In genomic region chr12:98572010-98572409, GRCh38 we compare ENCODE assay signal across 14 cellular contexts. TPM values are rescaled to one million over a fixed set of nuclear protein-coding genes. Genes with fewer than 3 reads are reported as not detected.
A peak's percentile ranks its signal among the peaks of the same experiment; 100 is the strongest.
DNase-seq lines count a peak whose midpoint lies in the region; TF ChIP-seq lines count a peak whose summit lies in the region.
"Had no signal": no experiment of that assay in that cellular context is flagged by ENCODE, and none has a peak within 500 bp of the region (broad histone marks: within the 10 kb centered on the region; RNA-seq: fewer than 3 reads in every experiment).

No MANE protein-coding gene starts in this region.

- WGBS in GM23248 (ENCODE audit: low coverage in 1 of 2, low lambda C conversion rate in 2 of 2, missing lambda C conversion rate in 2 of 2), 2 experiments: 88 to 97% methylated on average over 2 of the region's 2 CpGs

- POLR2A ChIA-PET in AG04449 (lab: Yijun Ruan, JAX): no interaction called here

- no peaks in the 10 kb centered on the region for H4K20me1 ChIP-seq in GM23248 (ENCODE audit: insufficient read depth)

- no peaks in the 10 kb centered on the region for H3K9me2 ChIP-seq in GM23248 (ENCODE audit: insufficient read depth)

- H3K27ac ChIP-seq in Peyer's patch: no peak overlapping the region
- no peak overlapping the region for H3K27ac ChIP-seq in vagina
- no peak overlapping the region for H3K27ac ChIP-seq in GM23248

- no peak overlapping the region for H3K4me3 ChIP-seq in AG04449 (ENCODE audit: low read depth, low read length)
- no peak overlapping the region for H3K4me3 ChIP-seq in Peyer's patch
- no peak overlapping the region for H3K4me3 ChIP-seq in fibroblast of the aortic adventitia (ENCODE audit: low read depth, low read length)
- H3K4me3 ChIP-seq in vagina: no peak overlapping the region
- H3K4me3 ChIP-seq in GM23248: no peak overlapping the region

- intact Hi-C loops in vagina (cut with DNase I): no loop called here

- CTCF ChIA-PET in AG04449 (lab: Yijun Ruan, JAX): interaction anchor here (1.6 to 3.5 kb wide), 3 partner anchors 9 to 78 kb away, joined by 4 to 11 read pairs (median 6); no protein-coding TSS in a partner anchor

- H3K9ac ChIP-seq in GM23248: no peak overlapping the region

- H3F3A ChIP-seq in GM23248 (ENCODE audit: insufficient read depth): peaks cover 6% of the 10 kb centered on the region; the same call in 1 of the 2 replicates

- in situ Hi-C loops in GM13977 (cut with MboI; ENCODE audit: low pct_unique_long_range_greater_than_20kb, low sequenced_read_pairs, unreplicated experiment): no loop called here
- in situ Hi-C loops in GM23248 (cut with MboI): loop anchor here (25.0 kb wide), 1 partner anchor 415 kb away; no protein-coding TSS in a partner anchor

- H3K4me2 ChIP-seq in GM23248 (ENCODE audit: unreplicated experiment): no peak overlapping the region

- peak; percentile 10 for TF ChIP-seq CTCF in AG04449 (IDR thresholded peaks at IDR 0.05; ENCODE audit: insufficient read depth, low read length, missing control alignments)
- peak; percentile 2 for TF ChIP-seq CTCF in GM13977 (IDR thresholded peaks at IDR 0.05; ENCODE audit: extremely low read depth, insufficient read depth, missing control alignments)
- TF ChIP-seq CTCF in Peyer's patch (IDR thresholded peaks at IDR 0.05): peak in 4 of 6 experiments; percentile 10 to 32 (median 22)
- peak; percentile 42 for TF ChIP-seq CTCF in fibroblast of the aortic adventitia (IDR thresholded peaks at IDR 0.05; ENCODE audit: insufficient read depth, low read length)
- TF ChIP-seq CTCF in vagina (IDR thresholded peaks at IDR 0.05): no peak

- no peak for TF ChIP-seq POLR2A in Peyer's patch (IDR thresholded peaks at IDR 0.05)
- TF ChIP-seq POLR2A in vagina (IDR thresholded peaks at IDR 0.05): no peak

- no peaks in the 10 kb centered on the region for H3K36me3 ChIP-seq in Peyer's patch
- H3K36me3 ChIP-seq in vagina: no peaks in the 10 kb centered on the region
- H3K36me3 ChIP-seq in GM23248 (ENCODE audit: low read depth): no peaks in the 10 kb centered on the region

- DNase-seq in AG04449 (ENCODE audit: low read depth, low spot score) (no peak), GM13977 (ENCODE audit: low spot score) (no peak), Peyer's patch (no peak), fibroblast of the aortic adventitia (ENCODE audit: low read depth) (no peak), vagina (ENCODE audit: extremely low spot score in 2 of 2) (no peak), SHP77 treated with DMSO at 0.1 percent for 48 hours (lab: John Stamatoyannopoulos, UW) (no peak), GM23248 (no peak)
- DNase-seq in activated CD4-positive, alpha-beta T cell treated with anti-CD3 and anti-CD28 coated beads for 4 hours: no peak
- DNase-seq: activated naive CD4-positive, alpha-beta T cell treated with anti-CD3 and anti-CD28 coated beads, Interleukin-2, amount 50 U/mL, for 16 hours; CD4-positive, alpha-beta memory T cell; effector CD4-positive, alpha-beta T cell; MV-4-11; nucleus accumbens; stimulated activated CD4-positive, alpha-beta T cell treated with anti-CD3 and anti-CD28 coated beads, Interleukin-4, amount 100 ng/mL, for 1 hour had no signal

- H3K4me1 ChIP-seq in Peyer's patch: peaks cover 0 to 10% (median 0%) of the 10 kb centered on the region in 4 donors
- no peaks in the 10 kb centered on the region for H3K4me1 ChIP-seq in vagina
- H3K4me1 ChIP-seq in GM23248 (ENCODE audit: insufficient read depth): no peaks in the 10 kb centered on the region

- H3K79me2 ChIP-seq in GM23248 (ENCODE audit: insufficient read depth): no peaks in the 10 kb centered on the region

- no peaks in the 10 kb centered on the region for H3K27me3 ChIP-seq in Peyer's patch
- no peaks in the 10 kb centered on the region for H3K27me3 ChIP-seq in vagina
- no peaks in the 10 kb centered on the region for H3K27me3 ChIP-seq in GM23248 (replicated peaks; ENCODE audit: insufficient read depth)

- H2AFZ ChIP-seq in GM23248: no peak overlapping the region

- H3K9me3 ChIP-seq in Peyer's patch: no peaks in the 10 kb centered on the region
- H3K9me3 ChIP-seq in vagina: no peaks in the 10 kb centered on the region
- H3K9me3 ChIP-seq in GM23248 (ENCODE audit: low read depth): no peaks in the 10 kb centered on the region

RNA-seq across cellular contexts. Expression of gene SLC25A3, which starts 21.5 kb away (rescaled TPM):
- total RNA-seq in Peyer's patch: 100 to 1,000 TPM; 300 to 805 (median 534) TPM
- total RNA-seq in fibroblast of the aortic adventitia (ENCODE audit: low replicate concordance): 760 and 828 TPM in 2 replicates
- 281 TPM for total RNA-seq in vagina
- 941 and 1,024 TPM in 2 replicates for total RNA-seq in GM23248 (2014; rRNA removed; shearing (Covaris generic))
- 472 and 480 TPM in 2 replicates for polyA plus RNA-seq in GM23248 (2016; fragmentation: Nextera tagmentation; extraction: Ambion mirVana)

RNA-seq across cellular contexts. Expression of gene TMPO, which starts 56.6 kb away (rescaled TPM):
- total RNA-seq in Peyer's patch (100 to 1,000 TPM in 1 of 4 donors, 10 to 100 TPM in 3; 68.8 to 131 (median 81.8) TPM), fibroblast of the aortic adventitia (ENCODE audit: low replicate concordance) (49.4 and 130 TPM in 2 replicates), vagina (103 TPM)
- 67.5 and 68.3 TPM in 2 replicates for total RNA-seq in GM23248 (2014; rRNA removed; shearing (Covaris generic))
- 29.8 and 30.0 TPM in 2 replicates for polyA plus RNA-seq in GM23248 (2016; fragmentation: Nextera tagmentation; extraction: Ambion mirVana)

Comparison
In these comparisons a context has a peak if more than half of its experiments do, and no peak if none do; other contexts are left out.
1. CTCF ChIP-seq: peak in AG04449 (single experiment), GM13977 (single experiment), Peyer's patch (4 of 6) and fibroblast of the aortic adventitia (single experiment); none in vagina (0 of 3).